Comparison of ENCODE assay signal across 23 cellular contexts in genomic region chr4:65386927-65387326, GRCh38.
"Had no signal": no experiment of that assay in that cellular context is flagged by ENCODE, and none has a peak within 500 bp of the region (broad histone marks: within the 10 kb centered on the region; RNA-seq: fewer than 3 reads in every experiment).

No MANE protein-coding gene starts in this region.

- FAIRE-seq: colon, endothelial cell of umbilical vein, frontal cortex, islet of Langerhans, keratinocyte had no signal

- H3K9me3 ChIP-seq: esophagus muscularis mucosa, gastroesophageal sphincter, left lung, lower lobe of right lung, mucosa of descending colon had no signal

- H3K27me3 ChIP-seq: dorsolateral prefrontal cortex, esophagus muscularis mucosa, foreskin keratinocyte, gastroesophageal sphincter, heart right ventricle, left lung had no signal

- ATAC-seq: foreskin keratinocyte, gastroesophageal sphincter, heart right ventricle, left cardiac atrium, left lung, left ventricle myocardium superior, lower lobe of right lung, mucosa of descending colon had no signal

- H3K4me1 ChIP-seq: esophagus muscularis mucosa, gastroesophageal sphincter, heart right ventricle, left lung, lower lobe of right lung had no signal

- H3K4me3 ChIP-seq: coronary artery, dorsolateral prefrontal cortex, esophagus muscularis mucosa, gastroesophageal sphincter, heart right ventricle, left lung, lower lobe of right lung, mucosa of descending colon had no signal

- H3K36me3 ChIP-seq: esophagus muscularis mucosa, gastroesophageal sphincter, heart right ventricle, left lung, lower lobe of right lung had no signal

- DNase-seq: dermis blood vessel endothelial cell; dorsolateral prefrontal cortex; effector CD4-positive, alpha-beta T cell; effector memory CD4-positive, alpha-beta T cell; foreskin keratinocyte; head of caudate nucleus; heart right ventricle; hippocampal formation; left cardiac atrium; left ventricle myocardium superior; lower lobe of right lung; mesenchymal stem cell; mucosa of descending colon; naive B cell had no signal

- H3K27ac ChIP-seq: coronary artery, dorsolateral prefrontal cortex, esophagus muscularis mucosa, foreskin keratinocyte, gastroesophageal sphincter, heart right ventricle, left lung, lower lobe of right lung had no signal
